In the genomic region with DNA sequence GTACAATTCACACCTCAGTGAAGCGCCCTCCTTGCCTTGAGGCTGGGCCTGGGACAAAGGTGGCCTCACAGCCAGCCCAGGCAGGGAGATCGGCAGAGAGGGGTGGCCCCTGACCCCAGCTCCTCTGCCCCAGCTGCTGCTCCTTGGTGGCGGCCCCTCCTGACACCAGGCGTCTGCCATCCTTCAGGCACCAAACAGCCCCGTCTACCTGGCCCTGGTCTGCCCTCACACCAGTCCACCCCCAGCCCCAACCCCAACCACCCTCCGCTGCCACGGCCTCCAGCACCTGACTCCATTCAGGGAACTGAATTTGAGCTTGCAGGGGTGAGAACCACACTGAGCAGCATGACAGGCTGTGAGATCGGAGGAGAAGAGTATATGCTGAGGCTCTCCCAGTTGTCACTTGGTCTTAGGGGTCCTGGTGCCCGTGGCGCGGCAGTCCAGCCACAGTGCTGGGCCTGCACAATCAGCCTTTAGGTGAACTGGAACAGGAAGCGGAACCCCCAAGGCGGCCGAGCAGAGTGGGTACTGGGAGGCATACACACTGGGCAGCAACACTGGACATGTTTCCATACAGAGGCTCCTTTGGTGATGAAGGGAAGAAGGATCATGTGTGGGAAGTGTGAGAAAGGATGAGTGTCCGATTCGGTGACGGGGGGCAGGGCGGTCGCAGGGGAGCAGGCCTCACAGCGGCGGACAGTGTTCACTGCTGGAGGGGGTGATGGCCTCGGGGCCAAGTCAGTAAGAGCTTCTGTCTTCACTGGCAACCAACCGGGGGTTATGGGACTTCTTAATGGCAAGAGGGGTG, we compare ENCODE assay signal across 24 cellular contexts. TPM values are rescaled to one million over a fixed set of nuclear protein-coding genes. Genes with fewer than 3 reads are reported as not detected.
DNase-seq lines count a peak whose midpoint lies in the region; ATAC-seq and TF ChIP-seq lines count a peak whose summit lies in the region.
"Had no signal": no experiment of that assay in that cellular context is flagged by ENCODE, and none has a peak within 500 bp of the region (broad histone marks: within the 10 kb centered on the region; RNA-seq: fewer than 3 reads in every experiment).

No MANE protein-coding gene starts in this region.

- peak overlapping the region; percentile 52 for H3K27ac Mint-ChIP-seq in activated T-cell treated with anti-CD3 and anti-CD28 coated beads, Interleukin-2, amount 50 U/mL, for 24 hours
- no peak overlapping the region for H3K27ac Mint-ChIP-seq in endothelial cell (ENCODE audit: unreplicated experiment)
- H3K27ac Mint-ChIP-seq in type B pancreatic cell = peak overlapping the region; percentile 74
- H3K27ac Mint-ChIP-seq: activated naive CD8-positive, alpha-beta T cell treated with anti-CD3 and anti-CD28 coated beads, Interleukin-2, amount 10 ng/mL, durations not matched to agents 7 days and 5 days; IgD-negative memory B cell had no signal

- H2BK120ac ChIP-seq in neuronal stem cell (ENCODE audit: low read depth, low read length) = no peak overlapping the region

- peaks cover 64% of the 10 kb centered on the region for H3K36me3 Mint-ChIP-seq in activated T-cell treated with anti-CD3 and anti-CD28 coated beads, Interleukin-2, amount 50 U/mL, for 24 hours (ENCODE audit: low read depth)
- H3K36me3 Mint-ChIP-seq in endothelial cell (ENCODE audit: low read depth, unreplicated experiment) (peaks cover 47% of the 10 kb centered on the region), type B pancreatic cell (peaks cover 13% of the 10 kb centered on the region)
- H3K36me3 Mint-ChIP-seq: activated naive CD8-positive, alpha-beta T cell treated with anti-CD3 and anti-CD28 coated beads, Interleukin-2, amount 10 ng/mL, durations not matched to agents 7 days and 5 days; IgD-negative memory B cell had no signal

- no peak overlapping the region for H3K4me3 ChIP-seq in neuronal stem cell (ENCODE audit: low read length in 2 of 2)
- H3K4me3 ChIP-seq: gastrocnemius medialis, MG63, mucosa of descending colon, Peyer's patch, thoracic aorta had no signal

- no peak overlapping the region for H2BK5ac ChIP-seq in neuronal stem cell (ENCODE audit: low read length)

- H3K4me2 ChIP-seq in neuronal stem cell (ENCODE audit: insufficient read depth, low read length, poor library complexity, severe bottlenecking) = no peak overlapping the region

- H3K18ac ChIP-seq in neuronal stem cell (ENCODE audit: low read length) = no peak overlapping the region

- TF ChIP-seq CTCF in endothelial cell (IDR thresholded peaks at IDR 0.05; ENCODE audit: unreplicated experiment) (no peak), type B pancreatic cell (conservative IDR thresholded peaks at IDR 0.05) (no peak)

- no peak for ATAC-seq in HG02642 (IDR thresholded peaks at IDR 0.05; ENCODE audit: poor library complexity, unreplicated experiment)
- ATAC-seq: activated CD4-positive, CD25-positive, alpha-beta regulatory T cell treated with anti-CD3 and anti-CD28 coated beads, Interleukin-2, amount 50 U/mL, for 24 hours; gastrocnemius medialis; left colon; mucosa of descending colon had no signal

- no peak overlapping the region for H3K4ac ChIP-seq in neuronal stem cell (ENCODE audit: low read length)

- no peak overlapping the region for H3K27ac ChIP-seq in neuronal stem cell (replicated peaks; ENCODE audit: low read length)
- H3K27ac ChIP-seq: neutrophil, Peyer's patch had no signal

- H3K27me3 Mint-ChIP-seq in activated T-cell treated with anti-CD3 and anti-CD28 coated beads, Interleukin-2, amount 50 U/mL, for 24 hours = no peaks in the 10 kb centered on the region
- H3K27me3 Mint-ChIP-seq in endothelial cell (ENCODE audit: unreplicated experiment) (peaks cover 14% of the 10 kb centered on the region), type B pancreatic cell (no peaks in the 10 kb centered on the region)
- H3K27me3 Mint-ChIP-seq: activated naive CD8-positive, alpha-beta T cell treated with anti-CD3 and anti-CD28 coated beads, Interleukin-2, amount 10 ng/mL, durations not matched to agents 7 days and 5 days; IgD-negative memory B cell had no signal

- no peak overlapping the region for H2BK12ac ChIP-seq in neuronal stem cell (ENCODE audit: low read length)

- H3K27me3 ChIP-seq in neuronal stem cell (ENCODE audit: control insufficient read depth in 3 of 3, insufficient read depth in 3 of 3, low read depth in 1 of 3, low read length in 3 of 3) = no peaks in the 10 kb centered on the region
- H3K27me3 ChIP-seq: BE2C, gastrocnemius medialis, MG63, neutrophil, Peyer's patch had no signal

- no peak overlapping the region for H2BK15ac ChIP-seq in neuronal stem cell (ENCODE audit: low read length)

- no peak overlapping the region for H2AFZ ChIP-seq in neuronal stem cell (ENCODE audit: low read length)

- H3K9me3 ChIP-seq in neuronal stem cell (replicated peaks in 1 of 2; ENCODE audit: control insufficient read depth in 2 of 2, insufficient read depth in 1 of 2, low read depth in 1 of 2, low read length in 2 of 2) = no peaks in the 10 kb centered on the region
- H3K9me3 ChIP-seq: BE2C, gastrocnemius medialis, MG63, mucosa of descending colon, neutrophil, Peyer's patch, thoracic aorta had no signal

- no peak overlapping the region for H3K4me3 Mint-ChIP-seq in activated T-cell treated with anti-CD3 and anti-CD28 coated beads, Interleukin-2, amount 50 U/mL, for 24 hours
- H3K4me3 Mint-ChIP-seq in endothelial cell (ENCODE audit: unreplicated experiment) (peak overlapping the region; percentile 56), type B pancreatic cell (no peak overlapping the region)
- H3K4me3 Mint-ChIP-seq: activated naive CD8-positive, alpha-beta T cell treated with anti-CD3 and anti-CD28 coated beads, Interleukin-2, amount 10 ng/mL, durations not matched to agents 7 days and 5 days; IgD-negative memory B cell had no signal

- no peaks in the 10 kb centered on the region for H3K4me1 Mint-ChIP-seq in activated T-cell treated with anti-CD3 and anti-CD28 coated beads, Interleukin-2, amount 50 U/mL, for 24 hours (ENCODE audit: low read depth)
- H3K4me1 Mint-ChIP-seq in endothelial cell (ENCODE audit: unreplicated experiment) (peaks cover 15% of the 10 kb centered on the region), type B pancreatic cell (ENCODE audit: unreplicated experiment) (peaks cover 20% of the 10 kb centered on the region)
- H3K4me1 Mint-ChIP-seq: activated naive CD8-positive, alpha-beta T cell treated with anti-CD3 and anti-CD28 coated beads, Interleukin-2, amount 10 ng/mL, durations not matched to agents 7 days and 5 days; IgD-negative memory B cell had no signal

- H3K9ac ChIP-seq in neuronal stem cell (ENCODE audit: low read depth, low read length, poor library complexity) = no peak overlapping the region

- no peak overlapping the region for H2AK5ac ChIP-seq in neuronal stem cell (ENCODE audit: low read depth, low read length)

- H3K79me1 ChIP-seq in neuronal stem cell (ENCODE audit: low read depth, low read length) = peaks cover 15% of the 10 kb centered on the region

- H3K14ac ChIP-seq in neuronal stem cell (ENCODE audit: low read length) = no peak overlapping the region

- WGBS in neuronal stem cell (ENCODE audit: extremely low coverage in 2 of 2, insufficient read length in 2 of 2, insufficient replicate concordance in 1 of 2), 2 donors = no CpG with 5 or more reads among the region's 23 CpGs

- H3K9me3 Mint-ChIP-seq in activated T-cell treated with anti-CD3 and anti-CD28 coated beads, Interleukin-2, amount 50 U/mL, for 24 hours = no peaks in the 10 kb centered on the region
- no peaks in the 10 kb centered on the region for H3K9me3 Mint-ChIP-seq in endothelial cell (ENCODE audit: unreplicated experiment)
- H3K9me3 Mint-ChIP-seq in type B pancreatic cell = no peaks in the 10 kb centered on the region
- H3K9me3 Mint-ChIP-seq: activated naive CD8-positive, alpha-beta T cell treated with anti-CD3 and anti-CD28 coated beads, Interleukin-2, amount 10 ng/mL, durations not matched to agents 7 days and 5 days; IgD-negative memory B cell had no signal

- DNase-seq in activated T-cell treated with anti-CD3 and anti-CD28 coated beads, Interleukin-2, amount 50 U/mL, for 24 hours = no peak
- no peak for DNase-seq in activated T-cell treated with anti-CD3 and anti-CD28 coated beads, Interleukin-2, amount 50 U/mL, for 48 hours
- DNase-seq in endothelial cell (ENCODE audit: low spot score) = no peak
- no peak for DNase-seq in neuronal stem cell (ENCODE audit: low spot score)
- DNase-seq in type B pancreatic cell (ENCODE audit: extremely low spot score, unreplicated experiment) = no peak
- no peak for DNase-seq in kidney tubule cell (ENCODE audit: low spot score)
- DNase-seq in NCI-H345 (lab: John Stamatoyannopoulos, UW) = no peak
- DNase-seq: activated CD8-positive, alpha-beta memory T cell treated with anti-CD3 and anti-CD28 coated beads for 24 hours; activated naive CD8-positive, alpha-beta T cell treated with anti-CD3 and anti-CD28 coated beads, Interleukin-2, amount 10 ng/mL, durations not matched to agents 7 days and 5 days; BE2C; gastrocnemius medialis; left colon; MG63; mucosa of descending colon; NCI-H187; NCI-H2227 treated with DMSO at 0.1 percent for 48 hours; retina; T1000 had no signal

- H3K36me3 ChIP-seq in neuronal stem cell (replicated peaks in 1 of 2; ENCODE audit: control insufficient read depth in 2 of 2, insufficient read depth in 2 of 2, low read length in 2 of 2) = peaks cover 26 to 52% of the 10 kb centered on the region in 2 donors
- H3K36me3 ChIP-seq: MG63 had no signal

- no peak overlapping the region for H3K23ac ChIP-seq in neuronal stem cell (ENCODE audit: low read depth, low read length, poor library complexity)

- H4K91ac ChIP-seq in neuronal stem cell (ENCODE audit: low read depth, low read length, poor library complexity) = no peak overlapping the region

- H4K8ac ChIP-seq in neuronal stem cell (ENCODE audit: low read depth, low read length) = peak overlapping the region; percentile 31

- H3K4me1 ChIP-seq in neuronal stem cell (ENCODE audit: control insufficient read depth in 2 of 2, insufficient read depth in 1 of 2, low read depth in 1 of 2, low read length in 2 of 2) = peaks cover 0 to 2% of the 10 kb centered on the region in 2 donors
- H3K4me1 ChIP-seq: Peyer's patch had no signal

RNA-seq across cellular contexts. Expression of a gene that starts 18.7 kb away (rescaled TPM):
- total RNA-seq in endothelial cell (ENCODE audit: unreplicated experiment) (48.1 TPM), type B pancreatic cell (ENCODE audit: low replicate concordance) (41.7 and 59.1 TPM in 2 replicates)
- 34.8 TPM for polyA plus RNA-seq in neuronal stem cell (2013, experiment 1 of 2)
- polyA plus RNA-seq in neuronal stem cell (2013, experiment 2 of 2) = 32.9 TPM

RNA-seq across cellular contexts. Expression of a gene that starts 19.0 kb away (rescaled TPM):
- total RNA-seq in endothelial cell (ENCODE audit: unreplicated experiment) (10.2 TPM), type B pancreatic cell (ENCODE audit: low replicate concordance) (17.3 and 35.2 TPM in 2 replicates)
- 31.8 TPM for polyA plus RNA-seq in neuronal stem cell (2013, experiment 1 of 2)
- polyA plus RNA-seq in neuronal stem cell (2013, experiment 2 of 2) = 33.0 TPM
